Comparison of ENCODE assay signal across 19 cellular contexts in genomic region chr20:38770546-38770945, GRCh38. TPM values are rescaled to one million over a fixed set of nuclear protein-coding genes. Genes with fewer than 3 reads are reported as not detected.
DNase-seq lines count a peak whose midpoint lies in the region; ATAC-seq and TF ChIP-seq lines count a peak whose summit lies in the region.
"Had no signal": no experiment of that assay in that cellular context is flagged by ENCODE, and none has a peak within 500 bp of the region (broad histone marks: within the 10 kb centered on the region; RNA-seq: fewer than 3 reads in every experiment).

No MANE protein-coding gene starts in this region.

- H3K9me3 ChIP-seq in RWPE2 (ENCODE audit: severe bottlenecking) (no peaks in the 10 kb centered on the region), upper lobe of left lung (no peaks in the 10 kb centered on the region)
- H3K9me3 ChIP-seq: Caco-2, HAP-1 had no signal

- no peak for TF ChIP-seq EP300 in upper lobe of left lung (IDR thresholded peaks at IDR 0.05)

- H3K4me1 ChIP-seq in RWPE2 (ENCODE audit: insufficient read depth, poor library complexity, severe bottlenecking) (no peaks in the 10 kb centered on the region), upper lobe of left lung (no peaks in the 10 kb centered on the region)
- H3K4me1 ChIP-seq: Caco-2, HAP-1 had no signal

- in situ Hi-C loops in SK-MEL-5 (cut with HindIII; ENCODE audit: low pct_unique_long_range_greater_than_20kb, low sequenced_read_pairs) (loop anchor here (25.0 kb wide), 1 partner anchor 108 kb away; no protein-coding TSS in a partner anchor), G401 (cut with HindIII; ENCODE audit: low sequenced_read_pairs) (no loop called here)

- peaks cover 93% of the 10 kb centered on the region for H3K36me3 ChIP-seq in RWPE2 (ENCODE audit: low read depth)
- H3K36me3 ChIP-seq in upper lobe of left lung, result peaks cover 15 to 94% (median 73%) of the 10 kb centered on the region in 4 donors

- ATAC-seq in RWPE2 (ENCODE audit: low read depth), result no peak
- ATAC-seq in stimulated activated effector memory CD8-positive, alpha-beta T cell treated with anti-CD3 and anti-CD28 coated beads, Interleukin-12 subunit alpha, Interleukin-12 subunit beta, amount 100 ng/mL, for 72 hours, result no peak
- no peak for ATAC-seq in upper lobe of left lung (ENCODE audit: low FRiP score in 2 of 2)
- ATAC-seq in HG03354 (IDR thresholded peaks at IDR 0.05; ENCODE audit: poor library complexity, severe bottlenecking, unreplicated experiment), result no peak
- ATAC-seq: K562 had no signal

- peaks cover 7% of the 10 kb centered on the region for H3K9me3 Mint-ChIP-seq in stimulated activated effector memory CD8-positive, alpha-beta T cell treated with anti-CD3 and anti-CD28 coated beads, Interleukin-12 subunit alpha, Interleukin-12 subunit beta, amount 100 ng/mL, for 72 hours
- H3K9me3 Mint-ChIP-seq: CD4-positive, alpha-beta T cell had no signal

- TF ChIP-seq POLR2A in upper lobe of left lung (IDR thresholded peaks at IDR 0.05), result no peak

- H3K36me3 Mint-ChIP-seq in stimulated activated effector memory CD8-positive, alpha-beta T cell treated with anti-CD3 and anti-CD28 coated beads, Interleukin-12 subunit alpha, Interleukin-12 subunit beta, amount 100 ng/mL, for 72 hours, result peaks cover 56% of the 10 kb centered on the region

- no peak overlapping the region for H3K4me3 Mint-ChIP-seq in stimulated activated effector memory CD8-positive, alpha-beta T cell treated with anti-CD3 and anti-CD28 coated beads, Interleukin-12 subunit alpha, Interleukin-12 subunit beta, amount 100 ng/mL, for 72 hours
- H3K4me3 Mint-ChIP-seq: CD4-positive, alpha-beta T cell had no signal

- DNase-seq in RWPE2 (ENCODE audit: low spot score) (peak; percentile 66), SK-MEL-5 (ENCODE audit: low read depth, low spot score) (peak; percentile 68), epidermal melanocyte (ENCODE audit: insufficient read length, low spot score) (peak; percentile 38), upper lobe of left lung (no peak), G401 (ENCODE audit: low spot score) (no peak)
- DNase-seq in stimulated activated effector memory CD8-positive, alpha-beta T cell treated with anti-CD3 and anti-CD28 coated beads, Interleukin-12 subunit alpha, Interleukin-12 subunit beta, amount 100 ng/mL, for 72 hours (ENCODE audit: low spot score in 2 of 2), result no peak
- DNase-seq: ACHN; Caco-2; CD4-positive, alpha-beta T cell; GDM1; IMR-90 had no signal

- no peak overlapping the region for H3K4me3 ChIP-seq in RWPE2 (ENCODE audit: severe bottlenecking)
- H3K4me3 ChIP-seq in upper lobe of left lung, result no peak overlapping the region
- H3K4me3 ChIP-seq: HAP-1, K562 had no signal

- WGBS in upper lobe of left lung, 2 donors, result 96 to 97% methylated on average over 3 of the region's 3 CpGs

- TF ChIP-seq CTCF in RWPE2 (IDR thresholded peaks at IDR 0.05; ENCODE audit: poor library complexity, severe bottlenecking) (no peak), upper lobe of left lung (IDR thresholded peaks at IDR 0.05) (no peak)

- no peaks in the 10 kb centered on the region for H3K4me1 Mint-ChIP-seq in stimulated activated effector memory CD8-positive, alpha-beta T cell treated with anti-CD3 and anti-CD28 coated beads, Interleukin-12 subunit alpha, Interleukin-12 subunit beta, amount 100 ng/mL, for 72 hours

- H3K27me3 ChIP-seq in RWPE2 (ENCODE audit: insufficient read depth, poor library complexity, severe bottlenecking) (no peaks in the 10 kb centered on the region), upper lobe of left lung (no peaks in the 10 kb centered on the region)

- peak overlapping the region; percentile 66 for H3K27ac Mint-ChIP-seq in stimulated activated effector memory CD8-positive, alpha-beta T cell treated with anti-CD3 and anti-CD28 coated beads, Interleukin-12 subunit alpha, Interleukin-12 subunit beta, amount 100 ng/mL, for 72 hours
- H3K27ac Mint-ChIP-seq: CD4-positive, alpha-beta T cell had no signal

- H3K27ac ChIP-seq in RWPE2 (ENCODE audit: poor library complexity, severe bottlenecking) (no peak overlapping the region), upper lobe of left lung (no peak overlapping the region)
- H3K27ac ChIP-seq: C4-2B, HL-60 had no signal

RNA-seq across cellular contexts. Expression of gene ACTR5, which starts 22.3 kb away (rescaled TPM):
- 8.4 and 10.4 TPM in 2 replicates for total RNA-seq in SK-MEL-5 (2014; rRNA removed; shearing (Covaris generic))
- polyA plus RNA-seq in SK-MEL-5 (2015; cell fraction: cytosol; rRNA removed), result 7.2 and 10.9 TPM in 2 replicates
- 43.0 and 50.2 TPM in 2 replicates for polyA plus RNA-seq in SK-MEL-5 (2015; cell fraction: nucleus; rRNA removed)
- 10 to 100 TPM in 1 of 6 donors, 1 to 10 TPM in 5; 7.2 to 23.0 (median 8.8) TPM for total RNA-seq in upper lobe of left lung
- total RNA-seq in G401 (2014; rRNA removed; shearing (Covaris generic)), result 10.9 and 28.1 TPM in 2 replicates

RNA-seq across cellular contexts. Expression of gene PPP1R16B, which starts 35.0 kb away (rescaled TPM):
- total RNA-seq in SK-MEL-5 (2014; rRNA removed; shearing (Covaris generic)), result 0.56 and 0.69 TPM in 2 replicates
- 0.26 and 0.73 TPM in 2 replicates for polyA plus RNA-seq in SK-MEL-5 (2015; cell fraction: cytosol; rRNA removed)
- 0.57 and 0.60 TPM in 2 replicates for polyA plus RNA-seq in SK-MEL-5 (2015; cell fraction: nucleus; rRNA removed)
- total RNA-seq in upper lobe of left lung, result 10 to 100 TPM in 2 of 6 donors, 1 to 10 TPM in 4; 7.4 to 16.8 (median 8.8) TPM
- 0.06 TPM in 1 of 2 replicates, not detected in the other for total RNA-seq in G401 (2014; rRNA removed; shearing (Covaris generic))
- total RNA-seq: Caco-2, H4, IMR-90 had no signal
- polyA plus RNA-seq: BJ, IMR-90 had no signal

RNA-seq across cellular contexts. Expression of gene SLC32A1, which starts 46.3 kb away (rescaled TPM):
- total RNA-seq in SK-MEL-5 (2014; rRNA removed; shearing (Covaris generic)), result not detected in 2 replicates
- polyA plus RNA-seq in SK-MEL-5 (2015; cell fraction: cytosol; rRNA removed), result 0.03 TPM in 1 of 2 replicates, not detected in the other
- not detected in 2 replicates for polyA plus RNA-seq in SK-MEL-5 (2015; cell fraction: nucleus; rRNA removed)
- not detected for total RNA-seq in upper lobe of left lung
- not detected in 2 replicates for total RNA-seq in G401 (2014; rRNA removed; shearing (Covaris generic))
- total RNA-seq: Caco-2; CD4-positive, alpha-beta T cell; H4; HT1080; IMR-90; K562 had no signal
- polyA plus RNA-seq: BJ, IMR-90, K562 had no signal

Comparison
In these comparisons a context has a peak if more than half of its experiments do, and no peak if none do; other contexts are left out.
1. DNase-seq: peak in RWPE2 (single experiment), SK-MEL-5 (single experiment) and epidermal melanocyte (single experiment); none in stimulated activated effector memory CD8-positive, alpha-beta T cell treated with anti-CD3 and anti-CD28 coated beads, Interleukin-12 subunit alpha, Interleukin-12 subunit beta, amount 100 ng/mL, for 72 hours (0 of 2), upper lobe of left lung (0 of 2) and G401 (single experiment).